Comparison of ENCODE assay signal across 24 cellular contexts in genomic region chr11:44286911-44287310, GRCh38. TPM values are rescaled to one million over a fixed set of nuclear protein-coding genes. Genes with fewer than 3 reads are reported as not detected.
"Had no signal": no experiment of that assay in that cellular context is flagged by ENCODE, and none has a peak within 500 bp of the region (broad histone marks: within the 10 kb centered on the region; RNA-seq: fewer than 3 reads in every experiment).

No MANE protein-coding gene starts in this region.

- H3K4me1 Mint-ChIP-seq: stimulated activated memory B cell treated with anti-CD40 and anti-IgM and Interleukin-4, amounts not matched to agents 10 μg/mL and 1 μg/mL and 100 μg/mL, for 72 hours had no signal

- H3K4me3 Mint-ChIP-seq: naive thymus-derived CD4-positive, alpha-beta T cell; natural killer cell; nephron; stimulated activated memory B cell treated with anti-CD40 and anti-IgM and Interleukin-4, amounts not matched to agents 10 μg/mL and 1 μg/mL and 100 μg/mL, for 72 hours; stimulated activated naive CD8-positive, alpha-beta T cell treated with anti-CD3 and anti-CD28 coated beads, Interleukin-15, amount 100 ng/mL, for 72 hours; type B pancreatic cell had no signal

- ATAC-seq: stimulated activated naive CD8-positive, alpha-beta T cell treated with anti-CD3 and anti-CD28 coated beads, Interleukin-15, Interleukin-2, amounts not matched to agents 100 U/mL and 50 U/mL, for 24 hours had no signal

- H3K36me3 ChIP-seq: ovary, prostate gland, right atrium auricular region, spleen, suprapubic skin, tibial artery, transverse colon, upper lobe of right lung, uterus had no signal

- H3K4me2 ChIP-seq: smooth muscle cell had no signal

- H3K9ac ChIP-seq: parathyroid adenoma had no signal

- H2AFZ ChIP-seq: parathyroid adenoma had no signal

- H3K36me3 Mint-ChIP-seq: naive thymus-derived CD4-positive, alpha-beta T cell; natural killer cell; stimulated activated memory B cell treated with anti-CD40 and anti-IgM and Interleukin-4, amounts not matched to agents 10 μg/mL and 1 μg/mL and 100 μg/mL, for 72 hours; type B pancreatic cell had no signal

- H3K9me3 Mint-ChIP-seq: naive thymus-derived CD4-positive, alpha-beta T cell; natural killer cell; nephron; stimulated activated memory B cell treated with anti-CD40 and anti-IgM and Interleukin-4, amounts not matched to agents 10 μg/mL and 1 μg/mL and 100 μg/mL, for 72 hours; stimulated activated naive CD8-positive, alpha-beta T cell treated with anti-CD3 and anti-CD28 coated beads, Interleukin-15, amount 100 ng/mL, for 72 hours; type B pancreatic cell had no signal

- H3K27ac Mint-ChIP-seq: natural killer cell; stimulated activated memory B cell treated with anti-CD40 and anti-IgM and Interleukin-4, amounts not matched to agents 10 μg/mL and 1 μg/mL and 100 μg/mL, for 72 hours; stimulated activated naive CD8-positive, alpha-beta T cell treated with anti-CD3 and anti-CD28 coated beads, Interleukin-15, amount 100 ng/mL, for 72 hours; type B pancreatic cell had no signal

- H3K4me1 ChIP-seq: parathyroid adenoma, prostate gland, right atrium auricular region, spleen, suprapubic skin, transverse colon, upper lobe of right lung, uterus had no signal

- H3K4me3 ChIP-seq: ovary, prostate gland, right atrium auricular region, skin epidermis, smooth muscle cell, spleen, suprapubic skin, testis, tibial artery, transverse colon, upper lobe of right lung, uterus had no signal

- DNase-seq: occipital lobe, tibial artery, upper lobe of right lung had no signal

- H3K27me3 ChIP-seq: ovary, right atrium auricular region, suprapubic skin, testis, tibial artery, upper lobe of right lung, uterus had no signal

- H3K9me3 ChIP-seq: ovary, prostate gland, right atrium auricular region, spleen, suprapubic skin, testis, tibial artery, transverse colon, upper lobe of right lung, uterus had no signal

- H3K79me2 ChIP-seq: parathyroid adenoma had no signal

- H3K27ac ChIP-seq: ovary, parathyroid adenoma, prostate gland, right atrium auricular region, skin epidermis, spleen, suprapubic skin, testis, tibial artery, transverse colon, upper lobe of right lung, uterus had no signal

RNA-seq across cellular contexts. Expression of gene ALX4, which starts 23.0 kb away (rescaled TPM):
- total RNA-seq: naive thymus-derived CD4-positive, alpha-beta T cell; natural killer cell; posterior vena cava; pulmonary artery endothelial cell; smooth muscle cell; transverse colon; upper lobe of right lung had no signal
- polyA plus RNA-seq: neural cell, smooth muscle cell, spleen had no signal
